11 cellular contexts compared by ENCODE assay signal in the genomic region with DNA sequence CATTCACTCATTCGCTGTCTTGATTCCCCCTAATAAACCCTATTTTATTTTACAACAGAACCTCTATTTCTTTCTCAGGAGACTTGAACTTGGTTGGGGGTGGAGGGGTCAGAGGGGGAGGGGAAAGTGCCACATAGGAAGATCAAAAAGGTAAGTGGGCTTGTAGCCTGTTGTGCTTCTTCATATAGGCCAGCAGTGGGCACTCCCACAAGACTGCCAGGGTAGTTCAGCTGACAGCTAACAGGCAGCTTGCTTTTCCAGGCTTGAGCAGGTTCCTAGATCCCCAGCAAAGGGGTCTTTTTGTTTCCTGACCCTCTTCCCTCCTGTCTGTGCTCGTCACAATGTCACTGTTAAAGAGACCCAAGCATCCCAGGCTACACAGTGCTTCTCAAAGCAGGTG. TPM values are rescaled to one million over a fixed set of nuclear protein-coding genes. Genes with fewer than 3 reads are reported as not detected.
DNase-seq lines count a peak whose midpoint lies in the region; ATAC-seq and TF ChIP-seq lines count a peak whose summit lies in the region.
"Had no signal": no experiment of that assay in that cellular context is flagged by ENCODE, and none has a peak within 500 bp of the region (broad histone marks: within the 10 kb centered on the region; RNA-seq: fewer than 3 reads in every experiment).

No MANE protein-coding gene starts in this region.

- H3K27me3 ChIP-seq in BE2C (no peaks in the 10 kb centered on the region), RWPE2 (ENCODE audit: insufficient read depth, poor library complexity, severe bottlenecking) (no peaks in the 10 kb centered on the region), left lung (no peaks in the 10 kb centered on the region)
- H3K27me3 ChIP-seq: body of pancreas had no signal

- H3K9me3 ChIP-seq in BE2C (no peaks in the 10 kb centered on the region), RWPE2 (ENCODE audit: severe bottlenecking) (no peaks in the 10 kb centered on the region), left lung (no peaks in the 10 kb centered on the region)
- H3K9me3 ChIP-seq: body of pancreas had no signal

- DNase-seq in BE2C (peak; percentile 37), RWPE2 (ENCODE audit: low spot score) (no peak), fibroblast of villous mesenchyme (ENCODE audit: low read depth) (peak; percentile 12), SK-N-DZ (ENCODE audit: low spot score) (no peak), OCI-M2 (lab: John Stamatoyannopoulos, UW; ENCODE audit: unreplicated experiment) (no peak), left lung (no peak)
- DNase-seq: DMS153, T-helper 1 cell had no signal

- no peaks in the 10 kb centered on the region for H3K4me1 ChIP-seq in BE2C
- H3K4me1 ChIP-seq in RWPE2 (ENCODE audit: insufficient read depth, poor library complexity, severe bottlenecking): no peaks in the 10 kb centered on the region
- H3K4me1 ChIP-seq in left lung: no peaks in the 10 kb centered on the region

- no peak overlapping the region for H3K27ac ChIP-seq in RWPE2 (ENCODE audit: poor library complexity, severe bottlenecking)
- no peak overlapping the region for H3K27ac ChIP-seq in left lung
- H3K27ac ChIP-seq: body of pancreas had no signal

- intact Hi-C loops in left lung (cut with DNase I): no loop called here

- no peak overlapping the region for H3K4me3 ChIP-seq in BE2C (ENCODE audit: low read depth, low read length)
- no peak overlapping the region for H3K4me3 ChIP-seq in GM12875 (ENCODE audit: low read depth, low read length)
- no peak overlapping the region for H3K4me3 ChIP-seq in RWPE2 (ENCODE audit: severe bottlenecking)
- no peak overlapping the region for H3K4me3 ChIP-seq in fibroblast of villous mesenchyme (ENCODE audit: low read depth, low read length)
- no peak overlapping the region for H3K4me3 ChIP-seq in left lung
- H3K4me3 ChIP-seq: body of pancreas had no signal

- H3K36me3 ChIP-seq in BE2C: no peaks in the 10 kb centered on the region
- no peaks in the 10 kb centered on the region for H3K36me3 ChIP-seq in RWPE2 (ENCODE audit: low read depth)
- H3K36me3 ChIP-seq in left lung: no peaks in the 10 kb centered on the region

- ATAC-seq in RWPE2 (ENCODE audit: low read depth) (no peak), HG02798 (IDR thresholded peaks at IDR 0.05; ENCODE audit: poor library complexity, unreplicated experiment) (no peak), left lung (no peak)
- ATAC-seq: body of pancreas had no signal

- peak; percentile 72 for TF ChIP-seq CTCF in BE2C (IDR thresholded peaks at IDR 0.05; ENCODE audit: low read depth, low read length)
- TF ChIP-seq CTCF in GM12875 (IDR thresholded peaks at IDR 0.05; ENCODE audit: borderline replicate concordance, insufficient read depth, low read depth, low read length): peak; percentile 44; the same call in 1 of the 2 replicates
- peak; percentile 19 for TF ChIP-seq CTCF in RWPE2 (IDR thresholded peaks at IDR 0.05; ENCODE audit: poor library complexity, severe bottlenecking)
- peak; percentile 44 for TF ChIP-seq CTCF in fibroblast of villous mesenchyme (IDR thresholded peaks at IDR 0.05; ENCODE audit: insufficient read depth, low read depth, low read length)
- TF ChIP-seq CTCF in left lung (IDR thresholded peaks at IDR 0.05): no peak

RNA-seq across cellular contexts. Expression of a gene that starts 0.8 kb away (rescaled TPM):
- 0.43 TPM for polyA plus RNA-seq in BE2C (2012; ENCODE audit: insufficient read depth, insufficient read length, low read depth)
- total RNA-seq in fibroblast of villous mesenchyme (under 0.01 TPM in 2 replicates), left lung (1 to 10 TPM in 1 of 2 donors, not detected in 1; 1.7 TPM)
- not detected in 2 replicates for polyA plus RNA-seq in SK-N-DZ (2014; cell fraction: cytosol; rRNA removed)
- polyA plus RNA-seq in SK-N-DZ (2014; cell fraction: nucleus; rRNA removed): not detected in 2 replicates
- total RNA-seq: body of pancreas had no signal

RNA-seq across cellular contexts. Expression of a gene that starts 38.6 kb away (rescaled TPM):
- polyA plus RNA-seq in BE2C (2012; ENCODE audit: insufficient read depth, insufficient read length, low read depth): 27.4 TPM
- total RNA-seq in fibroblast of villous mesenchyme: 14.7 and 43.8 TPM in 2 replicates
- 0.12 TPM in 1 of 2 replicates, not detected in the other for polyA plus RNA-seq in SK-N-DZ (2014; cell fraction: cytosol; rRNA removed)
- 0.16 and 0.24 TPM in 2 replicates for polyA plus RNA-seq in SK-N-DZ (2014; cell fraction: nucleus; rRNA removed)
- 10 to 100 TPM; 11.1 to 17.6 TPM for total RNA-seq in left lung

Comparison
In these comparisons a context has a peak if more than half of its experiments do, and no peak if none do; other contexts are left out.
1. DNase-seq: peak in BE2C (single experiment) and fibroblast of villous mesenchyme (single experiment); none in RWPE2 (single experiment), SK-N-DZ (single experiment), OCI-M2 (single experiment) and left lung (0 of 2).
2. CTCF ChIP-seq: peak in BE2C (single experiment), GM12875 (single experiment), RWPE2 (single experiment) and fibroblast of villous mesenchyme (single experiment); none in left lung (0 of 2).